In genomic region chr5:177535125-177535524, GRCh38 we compare ENCODE assay signal across 14 cellular contexts.
"Had no signal": no experiment of that assay in that cellular context is flagged by ENCODE, and none has a peak within 500 bp of the region (broad histone marks: within the 10 kb centered on the region; RNA-seq: fewer than 3 reads in every experiment).

No MANE protein-coding gene starts in this region.

- H3K27ac Mint-ChIP-seq: activated CD4-positive, alpha-beta memory T cell treated with anti-CD3 and anti-CD28 coated beads, Interleukin-2, amount 10 ng/mL, durations not matched to agents 7 days and 5 days; activated naive CD8-positive, alpha-beta T cell; activated T-cell treated with anti-CD3 and anti-CD28 coated beads, Interleukin-2, amount 50 U/mL, for 24 hours; memory B cell; natural killer cell; stimulated activated memory B cell treated with anti-CD40 and anti-IgM and Interleukin-4, amounts not matched to agents 10 μg/mL and 1 μg/mL and 100 μg/mL, for 72 hours had no signal

- ATAC-seq: left lung; natural killer cell; stimulated activated memory B cell treated with anti-CD40 and anti-IgM and Interleukin-4, amounts not matched to agents 10 μg/mL and 1 μg/mL and 100 μg/mL, for 72 hours had no signal

- H3K4me3 Mint-ChIP-seq: activated CD4-positive, alpha-beta memory T cell treated with anti-CD3 and anti-CD28 coated beads, Interleukin-2, amount 10 ng/mL, durations not matched to agents 7 days and 5 days; activated naive CD8-positive, alpha-beta T cell; activated T-cell treated with anti-CD3 and anti-CD28 coated beads, Interleukin-2, amount 50 U/mL, for 24 hours; memory B cell; natural killer cell; stimulated activated memory B cell treated with anti-CD40 and anti-IgM and Interleukin-4, amounts not matched to agents 10 μg/mL and 1 μg/mL and 100 μg/mL, for 72 hours had no signal

- H3K27me3 Mint-ChIP-seq: activated CD4-positive, alpha-beta memory T cell treated with anti-CD3 and anti-CD28 coated beads, Interleukin-2, amount 10 ng/mL, durations not matched to agents 7 days and 5 days; activated naive CD8-positive, alpha-beta T cell; activated T-cell treated with anti-CD3 and anti-CD28 coated beads, Interleukin-2, amount 50 U/mL, for 24 hours; memory B cell; stimulated activated memory B cell treated with anti-CD40 and anti-IgM and Interleukin-4, amounts not matched to agents 10 μg/mL and 1 μg/mL and 100 μg/mL, for 72 hours had no signal

- H3K27me3 ChIP-seq: esophagus muscularis mucosa, left lung, transverse colon had no signal

- H3K36me3 Mint-ChIP-seq: activated naive CD8-positive, alpha-beta T cell; natural killer cell had no signal

- H3K4me1 Mint-ChIP-seq: activated CD4-positive, alpha-beta memory T cell treated with anti-CD3 and anti-CD28 coated beads, Interleukin-2, amount 10 ng/mL, durations not matched to agents 7 days and 5 days; memory B cell had no signal

- H3K9me3 ChIP-seq: esophagus muscularis mucosa, left lung, transverse colon had no signal

- DNase-seq: activated CD4-positive, alpha-beta memory T cell treated with anti-CD3 and anti-CD28 coated beads, Interleukin-2, amount 10 ng/mL, durations not matched to agents 7 days and 5 days; activated CD4-positive, alpha-beta T cell treated with anti-CD3 and anti-CD28 coated beads for 4 hours; activated effector memory CD4-positive, alpha-beta T cell treated with Interleukin-2 at 50 U/mL for 16 hours; activated T-cell treated with anti-CD3 and anti-CD28 coated beads, Interleukin-2, amount 50 U/mL, for 24 hours; hippocampal formation; left lung; natural killer cell; stimulated activated CD4-positive, alpha-beta T cell treated with anti-CD3 and anti-CD28 coated beads, Interleukin-2, amount 100 ng/mL, for 48 hours; T-helper 2 cell; transverse colon had no signal

- H3K4me3 ChIP-seq: esophagus muscularis mucosa, left lung, transverse colon had no signal

- H3K9me3 Mint-ChIP-seq: activated CD4-positive, alpha-beta memory T cell treated with anti-CD3 and anti-CD28 coated beads, Interleukin-2, amount 10 ng/mL, durations not matched to agents 7 days and 5 days; activated T-cell treated with anti-CD3 and anti-CD28 coated beads, Interleukin-2, amount 50 U/mL, for 24 hours; memory B cell; natural killer cell; stimulated activated memory B cell treated with anti-CD40 and anti-IgM and Interleukin-4, amounts not matched to agents 10 μg/mL and 1 μg/mL and 100 μg/mL, for 72 hours had no signal

- H3K27ac ChIP-seq: left lung, transverse colon had no signal
